ENCODE assay signal across 8 cellular contexts in genomic region chr6:107460074-107460631, GRCh38. TPM values are rescaled to one million over a fixed set of nuclear protein-coding genes. Genes with fewer than 3 reads are reported as not detected.
DNase-seq lines count a peak whose midpoint lies in the region; ATAC-seq lines count a peak whose summit lies in the region.

No MANE protein-coding gene starts in this region.

- no peak overlapping the region for H3K27ac ChIP-seq in iPS-18a (ENCODE audit: low read length)

- H3K4me3 Mint-ChIP-seq in stimulated activated naive CD8-positive, alpha-beta T cell treated with anti-CD3 and anti-CD28 coated beads, Interleukin-15, Interleukin-2, amounts not matched to agents 100 ng/mL and 50 ng/mL, for 24 hours = peak overlapping the region; percentile 97
- peak overlapping the region; percentile 93 for H3K4me3 Mint-ChIP-seq in activated T-helper 1 cell treated with anti-CD3 and anti-CD28 coated beads, Interleukin-12 subunit alpha, Interleukin-12 subunit beta, Interleukin-2, Interleukin-4 antibody, amounts not matched to agents 30 ng/mL and 10 ng/mL and 1 ng/mL, durations not matched to agents 14 hours and 24 hours and 36 hours
- peak overlapping the region; percentile 92 for H3K4me3 Mint-ChIP-seq in stimulated activated effector memory CD8-positive, alpha-beta T cell treated with anti-CD3 and anti-CD28 coated beads, Interleukin-12 subunit alpha, Interleukin-12 subunit beta, amount 100 ng/mL, for 72 hours

- peak overlapping the region; percentile 62 for H3K9ac ChIP-seq in iPS-18a (ENCODE audit: low read length)

- H3K27ac Mint-ChIP-seq in stimulated activated naive CD8-positive, alpha-beta T cell treated with anti-CD3 and anti-CD28 coated beads, Interleukin-15, Interleukin-2, amounts not matched to agents 100 ng/mL and 50 ng/mL, for 24 hours = peak overlapping the region; percentile 91
- H3K27ac Mint-ChIP-seq in activated T-helper 1 cell treated with anti-CD3 and anti-CD28 coated beads, Interleukin-12 subunit alpha, Interleukin-12 subunit beta, Interleukin-2, Interleukin-4 antibody, amounts not matched to agents 30 ng/mL and 10 ng/mL and 1 ng/mL, durations not matched to agents 14 hours and 24 hours and 36 hours = peak overlapping the region; percentile 91
- peak overlapping the region; percentile 95 for H3K27ac Mint-ChIP-seq in stimulated activated effector memory CD8-positive, alpha-beta T cell treated with anti-CD3 and anti-CD28 coated beads, Interleukin-12 subunit alpha, Interleukin-12 subunit beta, amount 100 ng/mL, for 72 hours

- no peaks in the 10 kb centered on the region for H3K27me3 ChIP-seq in iPS-18a (ENCODE audit: control insufficient read depth, insufficient read depth, low read length)

- no peak for ATAC-seq in stimulated activated naive CD8-positive, alpha-beta T cell treated with anti-CD3 and anti-CD28 coated beads, Interleukin-15, Interleukin-2, amounts not matched to agents 100 U/mL and 50 U/mL, for 24 hours
- no peak for ATAC-seq in stimulated activated effector memory CD8-positive, alpha-beta T cell treated with anti-CD3 and anti-CD28 coated beads, Interleukin-12 subunit alpha, Interleukin-12 subunit beta, amount 100 ng/mL, for 72 hours
- ATAC-seq in HG03097 (IDR thresholded peaks at IDR 0.05; ENCODE audit: low FRiP score, unreplicated experiment) (no peak), GM18868 (IDR thresholded peaks at IDR 0.05; ENCODE audit: unreplicated experiment) (no peak)

- no peak for DNase-seq in stimulated activated naive CD8-positive, alpha-beta T cell treated with anti-CD3 and anti-CD28 coated beads, Interleukin-15, Interleukin-2, amounts not matched to agents 100 U/mL and 50 U/mL, for 24 hours
- no peak for DNase-seq in activated T-helper 1 cell treated with anti-CD3 and anti-CD28 coated beads, Interleukin-12 subunit alpha, Interleukin-12 subunit beta, Interleukin-2, Interleukin-4 antibody, amounts not matched to agents 30 ng/mL and 10 ng/mL and 1 ng/mL, durations not matched to agents 14 hours and 24 hours and 36 hours (ENCODE audit: low spot score)
- DNase-seq in stimulated activated effector memory CD8-positive, alpha-beta T cell treated with anti-CD3 and anti-CD28 coated beads, Interleukin-12 subunit alpha, Interleukin-12 subunit beta, amount 100 ng/mL, for 72 hours (ENCODE audit: low spot score in 2 of 2) = no peak
- DNase-seq in NCI-H1930 (lab: John Stamatoyannopoulos, UW) = no peak

- peaks cover 29% of the 10 kb centered on the region for H3K4me1 Mint-ChIP-seq in stimulated activated naive CD8-positive, alpha-beta T cell treated with anti-CD3 and anti-CD28 coated beads, Interleukin-15, Interleukin-2, amounts not matched to agents 100 ng/mL and 50 ng/mL, for 24 hours (ENCODE audit: low read depth)
- peaks cover 16% of the 10 kb centered on the region for H3K4me1 Mint-ChIP-seq in activated T-helper 1 cell treated with anti-CD3 and anti-CD28 coated beads, Interleukin-12 subunit alpha, Interleukin-12 subunit beta, Interleukin-2, Interleukin-4 antibody, amounts not matched to agents 30 ng/mL and 10 ng/mL and 1 ng/mL, durations not matched to agents 14 hours and 24 hours and 36 hours (ENCODE audit: low read depth)
- peaks cover 13% of the 10 kb centered on the region for H3K4me1 Mint-ChIP-seq in stimulated activated effector memory CD8-positive, alpha-beta T cell treated with anti-CD3 and anti-CD28 coated beads, Interleukin-12 subunit alpha, Interleukin-12 subunit beta, amount 100 ng/mL, for 72 hours

- no peaks in the 10 kb centered on the region for H3K9me3 Mint-ChIP-seq in stimulated activated naive CD8-positive, alpha-beta T cell treated with anti-CD3 and anti-CD28 coated beads, Interleukin-15, Interleukin-2, amounts not matched to agents 100 ng/mL and 50 ng/mL, for 24 hours
- no peaks in the 10 kb centered on the region for H3K9me3 Mint-ChIP-seq in activated T-helper 1 cell treated with anti-CD3 and anti-CD28 coated beads, Interleukin-12 subunit alpha, Interleukin-12 subunit beta, Interleukin-2, Interleukin-4 antibody, amounts not matched to agents 30 ng/mL and 10 ng/mL and 1 ng/mL, durations not matched to agents 14 hours and 24 hours and 36 hours
- no peaks in the 10 kb centered on the region for H3K9me3 Mint-ChIP-seq in stimulated activated effector memory CD8-positive, alpha-beta T cell treated with anti-CD3 and anti-CD28 coated beads, Interleukin-12 subunit alpha, Interleukin-12 subunit beta, amount 100 ng/mL, for 72 hours

- peaks cover 4% of the 10 kb centered on the region for H3K4me1 ChIP-seq in iPS-18a (ENCODE audit: control insufficient read depth, low read depth, low read length)

- H3K36me3 ChIP-seq in iPS-18a (ENCODE audit: control insufficient read depth, low read depth, low read length) = no peaks in the 10 kb centered on the region

- intact Hi-C loops in activated T-helper 1 cell treated with anti-CD3 and anti-CD28 coated beads, Interleukin-12 subunit alpha, Interleukin-12 subunit beta, Interleukin-2, Interleukin-4 antibody, amounts not matched to agents 30 ng/mL and 10 ng/mL and 1 ng/mL, durations not matched to agents 14 hours and 24 hours and 36 hours (cut with micrococcal nuclease) = loop anchor here (10.0 kb wide), 1 partner anchor 835 kb away; the partner anchor contains the start of genes QRSL1 and RTN4IP1

- no peaks in the 10 kb centered on the region for H3K9me3 ChIP-seq in iPS-18a (ENCODE audit: control insufficient read depth, low read depth, low read length)

- H3K36me3 Mint-ChIP-seq in stimulated activated naive CD8-positive, alpha-beta T cell treated with anti-CD3 and anti-CD28 coated beads, Interleukin-15, Interleukin-2, amounts not matched to agents 100 ng/mL and 50 ng/mL, for 24 hours (ENCODE audit: low read depth) = no peaks in the 10 kb centered on the region
- no peaks in the 10 kb centered on the region for H3K36me3 Mint-ChIP-seq in activated T-helper 1 cell treated with anti-CD3 and anti-CD28 coated beads, Interleukin-12 subunit alpha, Interleukin-12 subunit beta, Interleukin-2, Interleukin-4 antibody, amounts not matched to agents 30 ng/mL and 10 ng/mL and 1 ng/mL, durations not matched to agents 14 hours and 24 hours and 36 hours (ENCODE audit: low read depth)
- H3K36me3 Mint-ChIP-seq in stimulated activated effector memory CD8-positive, alpha-beta T cell treated with anti-CD3 and anti-CD28 coated beads, Interleukin-12 subunit alpha, Interleukin-12 subunit beta, amount 100 ng/mL, for 72 hours = peaks cover 9% of the 10 kb centered on the region

- no peaks in the 10 kb centered on the region for H3K27me3 Mint-ChIP-seq in stimulated activated naive CD8-positive, alpha-beta T cell treated with anti-CD3 and anti-CD28 coated beads, Interleukin-15, Interleukin-2, amounts not matched to agents 100 ng/mL and 50 ng/mL, for 24 hours
- no peaks in the 10 kb centered on the region for H3K27me3 Mint-ChIP-seq in activated T-helper 1 cell treated with anti-CD3 and anti-CD28 coated beads, Interleukin-12 subunit alpha, Interleukin-12 subunit beta, Interleukin-2, Interleukin-4 antibody, amounts not matched to agents 30 ng/mL and 10 ng/mL and 1 ng/mL, durations not matched to agents 14 hours and 24 hours and 36 hours (ENCODE audit: insufficient read depth)

- H3K4me3 ChIP-seq in iPS-18a (ENCODE audit: low read length) = peak overlapping the region; percentile 87

RNA-seq across cellular contexts. Expression of gene PDSS2, which starts 0.8 kb away (rescaled TPM):
- 11.8 and 14.5 TPM in 2 replicates for total RNA-seq in activated T-helper 1 cell treated with anti-CD3 and anti-CD28 coated beads, Interleukin-12 subunit alpha, Interleukin-12 subunit beta, Interleukin-2, Interleukin-4 antibody, amounts not matched to agents 30 ng/mL and 10 ng/mL and 1 ng/mL, durations not matched to agents 14 hours and 24 hours and 36 hours

RNA-seq across cellular contexts. Expression of gene SOBP, which starts 29.8 kb away (rescaled TPM):
- 0.15 and 0.16 TPM in 2 replicates for total RNA-seq in activated T-helper 1 cell treated with anti-CD3 and anti-CD28 coated beads, Interleukin-12 subunit alpha, Interleukin-12 subunit beta, Interleukin-2, Interleukin-4 antibody, amounts not matched to agents 30 ng/mL and 10 ng/mL and 1 ng/mL, durations not matched to agents 14 hours and 24 hours and 36 hours
